ENCODE assay signal across 8 cellular contexts in genomic region chr19:32674959-32675719, GRCh38.
DNase-seq lines count a peak whose midpoint lies in the region; ATAC-seq and TF ChIP-seq lines count a peak whose summit lies in the region.

TSS of gene ANKRD27 (minus strand) at chr19:32675180. CDS start at chr19:32659015, 16,165 bp downstream.

- H3K9me3 Mint-ChIP-seq in central memory CD8-positive, alpha-beta T cell: no peaks in the 10 kb centered on the region

- H3K27ac Mint-ChIP-seq in central memory CD8-positive, alpha-beta T cell (ENCODE audit: low read depth): peak within 1 kb of the TSS; percentile 64

- DNase-seq in AG09309 (ENCODE audit: low read depth) (peak; percentile 83), NCI-H345 treated with DMSO at 0.1 percent for 48 hours (lab: John Stamatoyannopoulos, UW; ENCODE audit: unreplicated experiment) (peak; percentile 100), iris pigment epithelial cell (ENCODE audit: low read depth) (peak; percentile 97)
- peak; percentile 96 to 98 (median 98) for DNase-seq in activated CD4-positive, CD25-positive, alpha-beta regulatory T cell (lab: John Stamatoyannopoulos, UW)
- DNase-seq in central memory CD8-positive, alpha-beta T cell (ENCODE audit: low spot score in 2 of 2): peak; percentile 96
- DNase-seq in stimulated activated CD4-positive, alpha-beta T cell treated with anti-CD3 and anti-CD28 coated beads, Interleukin-12 subunit alpha, Interleukin-12 subunit beta, amount 100 ng/mL, for 4 hours: peak; percentile 98

- ATAC-seq in GM19023 (IDR thresholded peaks at IDR 0.05; ENCODE audit: unreplicated experiment): peak; percentile 98
- peak; percentile 97 for ATAC-seq in HG03280 (IDR thresholded peaks at IDR 0.05; ENCODE audit: unreplicated experiment)
- ATAC-seq in central memory CD8-positive, alpha-beta T cell (replicated peaks; ENCODE audit: extremely low read depth, poor library complexity, severe bottlenecking): peak; percentile 92

- H3K36me3 Mint-ChIP-seq in central memory CD8-positive, alpha-beta T cell (ENCODE audit: insufficient read depth): peaks cover 6% of the 10 kb centered on the region

- no peak for TF ChIP-seq CTCF in AG09309 (IDR thresholded peaks at IDR 0.05; ENCODE audit: control insufficient read depth, insufficient read depth, low read depth, low read length, missing control alignments)

- peak within 1 kb of the TSS; percentile 95 for H3K4me3 ChIP-seq in AG09309 (ENCODE audit: control insufficient read depth, low read depth, low read length)

- H3K27me3 Mint-ChIP-seq in central memory CD8-positive, alpha-beta T cell: peaks cover 9% of the 10 kb centered on the region

- H3K4me1 Mint-ChIP-seq in central memory CD8-positive, alpha-beta T cell: peaks cover 33% of the 10 kb centered on the region

- peak within 1 kb of the TSS; percentile 87 for H3K4me3 Mint-ChIP-seq in central memory CD8-positive, alpha-beta T cell

Comparison
In these comparisons a context has a peak if more than half of its experiments do, and no peak if none do; other contexts are left out.
1. Peak in every context shown above with its lines: DNase-seq, ATAC-seq and H3K4me3 ChIP-seq.